Comparison of ENCODE assay signal across 9 cellular contexts in the genomic region with DNA sequence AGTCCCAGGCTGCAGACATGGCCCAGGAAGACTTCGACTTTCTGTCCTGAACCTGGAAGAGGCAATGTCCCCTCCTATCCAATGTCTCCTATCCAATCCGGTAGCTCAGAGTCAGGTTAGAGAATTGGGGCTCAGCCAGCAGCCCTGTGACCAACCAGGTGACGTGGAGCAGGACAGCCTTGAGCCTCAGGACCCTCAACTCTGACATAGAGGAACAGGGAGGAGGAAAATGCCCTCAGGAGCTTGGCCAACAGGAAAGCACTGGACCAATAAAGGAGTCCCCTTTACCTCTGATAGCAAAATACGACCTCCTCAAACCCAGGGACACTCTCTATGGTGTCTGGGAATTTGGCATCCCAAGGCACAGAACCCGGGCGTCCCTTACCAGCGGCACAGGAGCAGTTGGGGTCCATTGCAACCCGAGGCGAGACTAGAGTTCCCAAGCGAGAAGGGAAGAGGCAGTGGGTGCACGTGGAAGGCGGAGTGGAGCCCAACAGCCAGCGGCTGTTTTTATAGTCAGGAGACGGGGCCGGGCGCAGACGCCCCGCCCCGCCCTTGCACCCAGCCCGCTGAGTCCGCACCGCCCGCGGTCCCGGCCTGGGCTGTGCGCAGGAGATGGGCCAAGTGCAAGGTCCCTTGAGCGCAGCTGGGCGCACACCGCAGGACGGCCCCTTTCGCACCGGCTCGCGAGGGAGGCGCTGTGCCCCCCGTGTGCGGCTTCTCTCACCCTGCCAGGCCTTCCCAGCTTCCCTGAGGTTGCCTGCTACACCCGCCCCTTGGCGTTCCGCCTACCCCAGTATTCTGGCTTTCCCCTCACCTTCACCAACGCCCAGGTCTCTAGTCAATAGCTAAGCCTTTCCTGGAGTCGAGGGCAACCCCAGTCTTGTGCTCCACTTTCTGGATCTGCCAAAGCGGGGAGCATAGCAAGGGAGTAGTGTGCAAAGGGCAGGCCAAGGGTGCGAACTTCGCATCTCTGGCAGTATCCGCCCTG. TPM values are rescaled to one million over a fixed set of nuclear protein-coding genes. Genes with fewer than 3 reads are reported as not detected.
DNase-seq lines count a peak whose midpoint lies in the region; ATAC-seq and TF ChIP-seq lines count a peak whose summit lies in the region.
"Had no signal": no experiment of that assay in that cellular context is flagged by ENCODE, and none has a peak within 500 bp of the region (broad histone marks: within the 10 kb centered on the region; RNA-seq: fewer than 3 reads in every experiment).

A gene (minus strand): TSS at position 485 of the 991 bp plus-strand sequence. CDS start 72 bp downstream, at position 413.

- H3K4me3 Mint-ChIP-seq in naive thymus-derived CD8-positive, alpha-beta T cell, result peak within 1 kb of the TSS in 8 of 10 donors; percentile 34 to 65 (median 54)
- H3K4me3 Mint-ChIP-seq: memory B cell had no signal

- H3K36me3 Mint-ChIP-seq in naive thymus-derived CD8-positive, alpha-beta T cell, result peaks cover 0 to 17% (median 8%) of the 10 kb centered on the region in 3 donors

- no peak within 1 kb of the TSS for H3K27ac Mint-ChIP-seq in naive thymus-derived CD8-positive, alpha-beta T cell
- H3K27ac Mint-ChIP-seq: memory B cell had no signal

- no peak for TF ChIP-seq CTCF in RWPE1 (conservative IDR thresholded peaks at IDR 0.05; ENCODE audit: low read depth)

- ATAC-seq in naive thymus-derived CD8-positive, alpha-beta T cell, result peak; percentile 62 to 69
- ATAC-seq in HG03342 (IDR thresholded peaks at IDR 0.05; ENCODE audit: unreplicated experiment), result no peak

- DNase-seq in CD1c-positive myeloid dendritic cell (ENCODE audit: extremely low spot score) (peak; percentile 78), NCI-H69 (lab: John Stamatoyannopoulos, UW) (peak; percentile 61), dermis blood vessel endothelial cell (peak; percentile 22), SHP77 (lab: John Stamatoyannopoulos, UW) (no peak), RWPE1 (ENCODE audit: low spot score) (no peak), cerebellar nuclear complex (lab: John Stamatoyannopoulos, UW) (no peak)
- no peak for DNase-seq in naive thymus-derived CD8-positive, alpha-beta T cell

- CTCF ChIA-PET in RWPE1 (lab: Yijun Ruan, JAX), result no interaction called here

- H3K9me3 Mint-ChIP-seq in naive thymus-derived CD8-positive, alpha-beta T cell, result no peaks in the 10 kb centered on the region
- H3K9me3 Mint-ChIP-seq: memory B cell had no signal

- H3K4me1 Mint-ChIP-seq in naive thymus-derived CD8-positive, alpha-beta T cell, result peaks cover 15 to 35% (median 24%) of the 10 kb centered on the region in 4 donors

- POLR2A ChIA-PET in naive thymus-derived CD8-positive, alpha-beta T cell (lab: Charles Lee), result interaction anchor here (0.6 to 0.9 kb wide), 2 partner anchors 15 to 34 kb away, joined by 3 to 4 read pairs; a partner anchor contains a TSS
- POLR2A ChIA-PET in RWPE1 (lab: Yijun Ruan, JAX; ENCODE audit: low non-redundant PET), result no interaction called here

- peaks cover 27 to 56% (median 46%) of the 10 kb centered on the region in 5 donors for H3K27me3 Mint-ChIP-seq in naive thymus-derived CD8-positive, alpha-beta T cell

- H3K27ac ChIP-seq in RWPE1, result no peak within 1 kb of the TSS

RNA-seq across cellular contexts. Expression of the gene that starts here (rescaled TPM):
- not detected in 2 replicates for total RNA-seq in dermis blood vessel endothelial cell
- total RNA-seq in naive thymus-derived CD8-positive, alpha-beta T cell, result not detected
- under 1 TPM in 1 of 3 donors, not detected in 2; 0.74 TPM for polyA plus RNA-seq in naive thymus-derived CD8-positive, alpha-beta T cell

Comparison
In these comparisons a context has a peak if more than half of its experiments do, and no peak if none do; other contexts are left out.
1. Peak in DNase-seq in dermis blood vessel endothelial cell; RNA of the gene not detected or under 1 TPM.
2. Peak in ATAC-seq in naive thymus-derived CD8-positive, alpha-beta T cell; RNA of the gene not detected or under 1 TPM.
3. DNase-seq: peak in CD1c-positive myeloid dendritic cell (single experiment) and NCI-H69 (single experiment); none in naive thymus-derived CD8-positive, alpha-beta T cell (0 of 10), SHP77 (0 of 2), RWPE1 (single experiment) and cerebellar nuclear complex (0 of 2).